9 cellular contexts compared by ENCODE assay signal in the genomic region with DNA sequence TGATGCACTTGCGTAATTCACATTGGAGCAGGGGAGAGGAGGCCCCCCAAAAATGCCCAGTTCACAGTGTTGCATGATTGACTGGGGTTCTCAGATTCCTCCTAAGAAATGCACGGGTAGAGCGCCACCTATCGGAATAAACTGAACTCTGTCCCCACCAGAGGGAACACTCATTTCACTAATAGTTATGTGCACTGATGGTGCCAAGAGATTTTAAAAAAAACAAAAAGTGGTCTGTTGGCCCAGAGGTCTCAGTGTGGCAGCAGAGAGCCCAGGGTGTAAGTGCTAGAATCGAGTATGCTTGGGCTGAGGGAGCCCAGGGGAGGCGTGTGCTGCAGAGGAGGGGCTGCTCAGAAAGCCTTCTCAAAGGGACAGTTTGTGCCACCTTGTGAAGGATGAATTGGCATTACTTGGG. TPM values are rescaled to one million over a fixed set of nuclear protein-coding genes. Genes with fewer than 3 reads are reported as not detected.
A peak's percentile ranks its signal among the peaks of the same experiment; 100 is the strongest.
DNase-seq lines count a peak whose midpoint lies in the region; ATAC-seq, FAIRE-seq and TF ChIP-seq lines count a peak whose summit lies in the region.
"Had no signal": no experiment of that assay in that cellular context is flagged by ENCODE, and none has a peak within 500 bp of the region (broad histone marks: within the 10 kb centered on the region; RNA-seq: fewer than 3 reads in every experiment).

No MANE protein-coding gene starts in this region.

- H3K4me1 ChIP-seq in adipocyte (ENCODE audit: control insufficient read depth, insufficient read depth, low read length) (no peaks in the 10 kb centered on the region), right atrium auricular region (peaks cover 0 to 5% of the 10 kb centered on the region in 2 donors), small intestine (ENCODE audit: control insufficient read depth in 2 of 2, insufficient read depth in 1 of 2, low read depth in 1 of 2, low read length in 1 of 2) (no peaks in the 10 kb centered on the region)

- WGBS in small intestine, 3 donors, result 24 to 29% (median 28%) methylated on average over 6 of the region's 6 CpGs

- H3K9ac ChIP-seq in adipocyte (ENCODE audit: low read length), result no peak overlapping the region

- peak; percentile 64 for DNase-seq in ELR (ENCODE audit: low read depth)
- DNase-seq in KG1 (lab: John Stamatoyannopoulos, UW), result peak; percentile 13
- peak; percentile 47 for DNase-seq in SKM-1 (lab: John Stamatoyannopoulos, UW; ENCODE audit: unreplicated experiment)
- DNase-seq in adipocyte (ENCODE audit: low read depth), result peak; percentile 82
- DNase-seq in right atrium auricular region (ENCODE audit: low spot score), result no peak
- DNase-seq in small intestine, result peak; percentile 54

- H3K9me3 ChIP-seq in adipocyte (ENCODE audit: control insufficient read depth, low read length) (no peaks in the 10 kb centered on the region), right atrium auricular region (no peaks in the 10 kb centered on the region), small intestine (ENCODE audit: control insufficient read depth, low read depth) (no peaks in the 10 kb centered on the region)

- H3K4me3 ChIP-seq in adipocyte (ENCODE audit: low read length), result no peak overlapping the region
- H3K4me3 ChIP-seq in right atrium auricular region, result no peak overlapping the region
- no peak overlapping the region for H3K4me3 ChIP-seq in small intestine (ENCODE audit: low read depth in 1 of 2, low read length in 2 of 2)

- TF ChIP-seq CTCF in right atrium auricular region (IDR thresholded peaks at IDR 0.05), result peak; percentile 60 to 86

- H3K36me3 ChIP-seq in adipocyte (ENCODE audit: control insufficient read depth, insufficient read depth, low read length, severe bottlenecking) (peaks cover 69% of the 10 kb centered on the region), right atrium auricular region (peaks cover 68% of the 10 kb centered on the region), small intestine (ENCODE audit: control insufficient read depth in 2 of 2, insufficient read depth in 2 of 2, low read length in 2 of 2) (peaks cover 2 to 16% of the 10 kb centered on the region in 2 donors)

- no peak overlapping the region for H3K27ac ChIP-seq in right atrium auricular region
- no peak overlapping the region for H3K27ac ChIP-seq in small intestine (ENCODE audit: low read depth in 1 of 2, low read length in 1 of 2)

- FAIRE-seq in small intestine (lab: Jason Lieb, UNC), result no peak

- ATAC-seq in HG03196 (IDR thresholded peaks at IDR 0.05; ENCODE audit: unreplicated experiment) (no peak), GM21723 (IDR thresholded peaks at IDR 0.05; ENCODE audit: unreplicated experiment) (no peak)

- H3K27me3 ChIP-seq in adipocyte (replicated peaks; ENCODE audit: control insufficient read depth, insufficient read depth, low read length) (no peaks in the 10 kb centered on the region), right atrium auricular region (no peaks in the 10 kb centered on the region), small intestine (ENCODE audit: control insufficient read depth in 2 of 2, insufficient read depth in 2 of 2, low read length in 2 of 2) (no peaks in the 10 kb centered on the region)

RNA-seq across cellular contexts. Expression of gene PINK1, which starts 6.9 kb away (rescaled TPM):
- 100 to 1,000 TPM; 173 to 174 TPM for total RNA-seq in right atrium auricular region
- polyA plus RNA-seq in small intestine, result 100 to 1,000 TPM in 1 of 3 donors, 10 to 100 TPM in 2; 45.9 to 120 (median 75.4) TPM

RNA-seq across cellular contexts. Expression of gene DDOST, which starts 21.0 kb away (rescaled TPM):
- total RNA-seq in right atrium auricular region, result 100 to 1,000 TPM; 147 to 152 TPM
- polyA plus RNA-seq in small intestine, result 100 to 1,000 TPM in 1 of 3 donors, 10 to 100 TPM in 2; 64.2 to 280 (median 89.7) TPM

RNA-seq across cellular contexts. Expression of gene CDA, which starts 51.3 kb away (rescaled TPM):
- total RNA-seq in right atrium auricular region, result 1 to 10 TPM; 1.3 to 6.6 TPM
- 10 to 100 TPM in 1 of 3 donors, 1 to 10 TPM in 2; 1.1 to 53.0 (median 7.7) TPM for polyA plus RNA-seq in small intestine
- total RNA-seq: activated CD8-positive, alpha-beta memory T cell treated with anti-CD3 and anti-CD28 coated beads for 36 hours had no signal
